In genomic region chr6:141464490-141464889, GRCh38 we compare ENCODE assay signal across 9 cellular contexts.
DNase-seq lines count a peak whose midpoint lies in the region; ATAC-seq, FAIRE-seq and TF ChIP-seq lines count a peak whose summit lies in the region.
"Had no signal": no experiment of that assay in that cellular context is flagged by ENCODE, and none has a peak within 500 bp of the region (broad histone marks: within the 10 kb centered on the region; RNA-seq: fewer than 3 reads in every experiment).

No MANE protein-coding gene starts in this region.

- H3K27me3 ChIP-seq in HepG2 (ENCODE audit: control insufficient read depth in 1 of 2, insufficient read depth in 2 of 2, low read length in 2 of 2) (no peaks in the 10 kb centered on the region), right lobe of liver (no peaks in the 10 kb centered on the region)

- H3K9ac ChIP-seq in HepG2 (ENCODE audit: insufficient read depth, low read depth, low read length) = no peak overlapping the region

- in situ Hi-C loops in HepG2 (cut with HindIII; ENCODE audit: extremely low pct_ligation_motif_present, low pct_unique_long_range_greater_than_20kb) = no loop called here

- TF ChIP-seq POLR2A in HepG2 (IDR thresholded peaks at IDR 0.05; ENCODE audit: insufficient read depth in 1 of 2, low read depth in 2 of 2, low read length in 2 of 2) (no peak), right lobe of liver (IDR thresholded peaks at IDR 0.05) (no peak)

- no peak for TF ChIP-seq CTCF in HepG2 (CRISPR knock-in tag; IDR thresholded peaks at IDR 0.05)
- TF ChIP-seq CTCF in right lobe of liver (IDR thresholded peaks at IDR 0.05) = no peak
- no peak for TF ChIP-seq CTCF in foreskin fibroblast (IDR thresholded peaks at IDR 0.05; ENCODE audit: low read depth, low read length)

- no peaks in the 10 kb centered on the region for H4K20me1 ChIP-seq in HepG2 (ENCODE audit: insufficient read depth, low read length)

- BruUV-seq in HepG2 (replicated peaks; lab: Mats Ljungman, UMichigan) = no TSS peak

- TF ChIP-seq RAD21 in HepG2 (CRISPR knock-in tag; IDR thresholded peaks at IDR 0.05) = no peak

- H3K4me2 ChIP-seq in HepG2 (ENCODE audit: low read depth, low read length) = no peak overlapping the region

- no peaks in the 10 kb centered on the region for H3K4me1 ChIP-seq in HepG2 (ENCODE audit: insufficient read depth, low read length)
- H3K4me1 ChIP-seq in right lobe of liver = no peaks in the 10 kb centered on the region

- no peaks in the 10 kb centered on the region for H3K9me3 ChIP-seq in HepG2 (ENCODE audit: low read length)
- H3K9me3 ChIP-seq in right lobe of liver = no peaks in the 10 kb centered on the region

- DNase-seq in HepG2 (ENCODE audit: low spot score) (no peak), right lobe of liver (no peak), NCI-H460 (ENCODE audit: extremely low read depth, low read depth) (peak; percentile 80), foreskin fibroblast (peak; percentile 42 to 61), HuH-7.5 (ENCODE audit: low spot score) (no peak), amniotic stem cell (lab: John Stamatoyannopoulos, UW) (no peak), T1000 (lab: John Stamatoyannopoulos, UW) (no peak)

- CTCF ChIA-PET in HepG2 (lab: Yijun Ruan, JAX; ENCODE audit: low intra/inter-chr PET ratio, low total read pairs) = no interaction called here

- FAIRE-seq in HepG2 (lab: Jason Lieb, UNC) = no peak

- no peak overlapping the region for H3K4me3 ChIP-seq in HepG2 (replicated peaks in 1 of 3; ENCODE audit: insufficient read depth in 1 of 3, low read depth in 2 of 3, low read length in 3 of 3)
- H3K4me3 ChIP-seq in right lobe of liver = no peak overlapping the region
- H3K4me3 ChIP-seq in foreskin fibroblast (ENCODE audit: low read depth in 1 of 2, low read length in 2 of 2) = no peak overlapping the region

- no peak overlapping the region for H2AFZ ChIP-seq in HepG2 (ENCODE audit: low read length)

- no peaks in the 10 kb centered on the region for H3K79me2 ChIP-seq in HepG2 (ENCODE audit: insufficient read depth, low read length)

- POLR2A ChIA-PET in HepG2 (lab: Yijun Ruan, JAX) = no interaction called here

- WGBS in HepG2 (ENCODE audit: low lambda C conversion rate) = 0% methylated on average over 2 of the region's 2 CpGs
- 42% methylated on average over 2 of the region's 2 CpGs for WGBS in right lobe of liver (ENCODE audit: insufficient coverage, low coverage, low lambda C conversion rate, missing lambda C conversion rate)

- H3K27ac ChIP-seq in HepG2 (ENCODE audit: extremely low read length, insufficient read depth, low read length) = no peak overlapping the region
- H3K27ac ChIP-seq in right lobe of liver = no peak overlapping the region
- H3K27ac ChIP-seq: C4-2B had no signal

- ATAC-seq in HepG2 (no peak), right lobe of liver (no peak), HG03103 (IDR thresholded peaks at IDR 0.05; ENCODE audit: low read depth, unreplicated experiment) (peak; percentile 56)

- no peaks in the 10 kb centered on the region for H3K36me3 ChIP-seq in HepG2 (replicated peaks in 1 of 2; ENCODE audit: control insufficient read depth in 1 of 2, insufficient read depth in 2 of 2, low read length in 2 of 2)
- no peaks in the 10 kb centered on the region for H3K36me3 ChIP-seq in right lobe of liver

- TF ChIP-seq EP300 in HepG2 (IDR thresholded peaks at IDR 0.05; ENCODE audit: low read depth in 2 of 2, low read length in 2 of 2) = no peak
- no peak for TF ChIP-seq EP300 in HepG2 (CRISPR knock-in tag; IDR thresholded peaks at IDR 0.05; ENCODE audit: borderline replicate concordance)

- intact Hi-C loops in HepG2 (cut with micrococcal nuclease; ENCODE audit: unreplicated experiment) = no loop called here
- intact Hi-C loops in right lobe of liver (cut with DNase I) = no loop called here

TF ChIP-seq in HepG2, 621 proteins besides CTCF, POLR2A, EP300 and RAD21:
- TF ChIP-seq ZNF451 (CRISPR knock-in tag; IDR thresholded peaks at IDR 0.05) (no peak), RFX1 (IDR thresholded peaks at IDR 0.05) (peak; percentile 54; the same call in 1 of the 2 replicates)

Comparison
In these comparisons a context has a peak if more than half of its experiments do, and no peak if none do; other contexts are left out.
1. DNase-seq: peak in NCI-H460 (single experiment) and foreskin fibroblast (2 of 2); none in HepG2 (single experiment), right lobe of liver (0 of 3), HuH-7.5 (single experiment), amniotic stem cell (single experiment) and T1000 (single experiment).